Comparison of ENCODE assay signal across 14 cellular contexts in genomic region chr3:8869613-8870012, GRCh38.
DNase-seq lines count a peak whose midpoint lies in the region; ATAC-seq, FAIRE-seq and TF ChIP-seq lines count a peak whose summit lies in the region.
"Had no signal": no experiment of that assay in that cellular context is flagged by ENCODE, and none has a peak within 500 bp of the region (broad histone marks: within the 10 kb centered on the region; RNA-seq: fewer than 3 reads in every experiment).

No MANE protein-coding gene starts in this region.

- peak; percentile 47 for ATAC-seq in left lung
- no peak for ATAC-seq in HG03139 (IDR thresholded peaks at IDR 0.05; ENCODE audit: unreplicated experiment)
- ATAC-seq in HG03442 (IDR thresholded peaks at IDR 0.05; ENCODE audit: unreplicated experiment): no peak
- ATAC-seq: activated T-cell treated with anti-CD3 and anti-CD28 coated beads, Interleukin-2, amount 50 U/mL, for 4 hours; effector memory CD8-positive, alpha-beta T cell; lower lobe of right lung had no signal

- peak; percentile 95 for DNase-seq in AG04450 (ENCODE audit: low read depth, low spot score)
- DNase-seq in HTR-8/SVneo (ENCODE audit: insufficient read length, low spot score): peak; percentile 82
- DNase-seq in brain microvascular endothelial cell: peak; percentile 94
- no peak for DNase-seq in left lung
- DNase-seq in hippocampal formation (lab: John Stamatoyannopoulos, UW): no peak
- DNase-seq in activated CD8-positive, alpha-beta memory T cell treated with anti-CD3 and anti-CD28 coated beads, Interleukin-2, amount 50 U/mL, for 48 hours: no peak
- DNase-seq: activated T-cell treated with anti-CD3 and anti-CD28 coated beads, Interleukin-2, amount 50 U/mL, for 4 hours; effector memory CD8-positive, alpha-beta T cell; lower lobe of right lung; NCI-H748 treated with DMSO at 0.1 percent for 48 hours had no signal

- CTCF ChIA-PET in AG04450 (lab: Charles Lee): interaction anchor here (3.1 kb wide), 1 partner anchor 100 kb away, joined by 20 read pairs; the partner anchor contains the start of gene OXTR

- no peak for TF ChIP-seq CTCF in AG04450 (IDR thresholded peaks at IDR 0.05; ENCODE audit: low read depth, low read length)
- TF ChIP-seq CTCF in brain microvascular endothelial cell (IDR thresholded peaks at IDR 0.05; ENCODE audit: low read depth, low read length, missing control alignments): no peak
- TF ChIP-seq CTCF in left lung (IDR thresholded peaks at IDR 0.05): no peak

- H3K27me3 ChIP-seq in AG04450 (ENCODE audit: control insufficient read depth, insufficient read depth, low read length) (no peaks in the 10 kb centered on the region), brain microvascular endothelial cell (replicated peaks) (no peaks in the 10 kb centered on the region), left lung (no peaks in the 10 kb centered on the region)

- peak; percentile 79 for FAIRE-seq in HTR-8/SVneo (lab: Jason Lieb, UNC)
- FAIRE-seq: TTC549 had no signal

- H3K4me3 ChIP-seq in AG04450 (ENCODE audit: low read depth, low read length): no peak overlapping the region
- no peak overlapping the region for H3K4me3 ChIP-seq in brain microvascular endothelial cell (ENCODE audit: low read depth, low read length)
- H3K4me3 ChIP-seq in left lung: no peak overlapping the region
- H3K4me3 ChIP-seq: lower lobe of right lung had no signal

- in situ Hi-C loops in brain microvascular endothelial cell (cut with HindIII; ENCODE audit: low pct_ligation_motif_present, low sequenced_read_pairs): no loop called here

- H3K9me3 ChIP-seq in AG04450 (ENCODE audit: control insufficient read depth, insufficient read depth, low read length) (peaks cover 4% of the 10 kb centered on the region; the same call in 1 of the 2 replicates), left lung (no peaks in the 10 kb centered on the region)
- H3K9me3 ChIP-seq: lower lobe of right lung had no signal

- H3K36me3 ChIP-seq in brain microvascular endothelial cell (replicated peaks) (no peaks in the 10 kb centered on the region), left lung (no peaks in the 10 kb centered on the region)
- H3K36me3 ChIP-seq: lower lobe of right lung had no signal

- peak overlapping the region; percentile 94 for H3K27ac ChIP-seq in AG04450 (ENCODE audit: low read depth, low read length)
- H3K27ac ChIP-seq in brain microvascular endothelial cell: peak overlapping the region; percentile 79
- no peak overlapping the region for H3K27ac ChIP-seq in left lung
- H3K27ac ChIP-seq: KMS-11, lower lobe of right lung had no signal

- POLR2A ChIA-PET in AG04450 (lab: Yijun Ruan, JAX): interaction anchor here (0.5 to 1.1 kb wide), 4 partner anchors 17 to 136 kb away, joined by 3 read pairs; partner anchors contain the start of gene CAV3

- intact Hi-C loops in left lung (cut with DNase I): no loop called here

- no peaks in the 10 kb centered on the region for H3K4me1 ChIP-seq in left lung
- H3K4me1 ChIP-seq: lower lobe of right lung had no signal

Comparison
In these comparisons a context has a peak if more than half of its experiments do, and no peak if none do; other contexts are left out.
1. DNase-seq: peak in AG04450 (single experiment), HTR-8/SVneo (single experiment) and brain microvascular endothelial cell (single experiment); none in left lung (0 of 2), hippocampal formation (0 of 2) and activated CD8-positive, alpha-beta memory T cell treated with anti-CD3 and anti-CD28 coated beads, Interleukin-2, amount 50 U/mL, for 48 hours (single experiment).
2. H3K27ac ChIP-seq: peak in AG04450 (single experiment) and brain microvascular endothelial cell (single experiment); none in left lung (0 of 2).